ENCODE assay signal across 8 cellular contexts in genomic region chr13:99895428-99895998, GRCh38.
A peak's percentile ranks its signal among the peaks of the same experiment; 100 is the strongest.
DNase-seq lines count a peak whose midpoint lies in the region; ATAC-seq lines count a peak whose summit lies in the region.

No MANE protein-coding gene starts in this region.

- H3K9me3 Mint-ChIP-seq in T-helper 1 cell treated with Interleukin-12 subunit alpha and Interleukin-12 subunit beta and Interleukin-4 antibody, amounts not matched to agents 30 μg/mL and 1 μg/mL, for 36 hours = no peaks in the 10 kb centered on the region
- H3K9me3 Mint-ChIP-seq in stimulated activated naive CD8-positive, alpha-beta T cell treated with anti-CD3 and anti-CD28 coated beads, Interleukin-15, amount 100 ng/mL, for 72 hours = no peaks in the 10 kb centered on the region

- H3K27ac Mint-ChIP-seq in T-helper 1 cell treated with Interleukin-12 subunit alpha and Interleukin-12 subunit beta and Interleukin-4 antibody, amounts not matched to agents 30 μg/mL and 1 μg/mL, for 36 hours = no peak overlapping the region
- H3K27ac Mint-ChIP-seq in stimulated activated naive CD8-positive, alpha-beta T cell treated with anti-CD3 and anti-CD28 coated beads, Interleukin-15, amount 100 ng/mL, for 72 hours = no peak overlapping the region

- ATAC-seq in left lobe of liver = peak; percentile 43
- no peak for ATAC-seq in stimulated activated naive CD8-positive, alpha-beta T cell treated with anti-CD3 and anti-CD28 coated beads, Interleukin-15, amount 100 ng/mL, for 72 hours
- no peak for ATAC-seq in HG02588 (IDR thresholded peaks at IDR 0.05; ENCODE audit: unreplicated experiment)

- H3K4me1 ChIP-seq in adipocyte (ENCODE audit: control insufficient read depth, insufficient read depth, low read length) = peaks cover 3% of the 10 kb centered on the region

- no peaks in the 10 kb centered on the region for H3K36me3 Mint-ChIP-seq in T-helper 1 cell treated with Interleukin-12 subunit alpha and Interleukin-12 subunit beta and Interleukin-4 antibody, amounts not matched to agents 30 μg/mL and 1 μg/mL, for 36 hours (ENCODE audit: low read depth)

- no peaks in the 10 kb centered on the region for H3K36me3 ChIP-seq in adipocyte (ENCODE audit: control insufficient read depth, insufficient read depth, low read length, severe bottlenecking)

- peaks cover 3% of the 10 kb centered on the region for H3K9me3 ChIP-seq in adipocyte (ENCODE audit: control insufficient read depth, low read length)

- H3K4me3 ChIP-seq in adipocyte (ENCODE audit: low read length) = peak overlapping the region; percentile 71

- H3K4me1 Mint-ChIP-seq in T-helper 1 cell treated with Interleukin-12 subunit alpha and Interleukin-12 subunit beta and Interleukin-4 antibody, amounts not matched to agents 30 μg/mL and 1 μg/mL, for 36 hours (ENCODE audit: low read depth) = peaks cover 17% of the 10 kb centered on the region
- H3K4me1 Mint-ChIP-seq in stimulated activated naive CD8-positive, alpha-beta T cell treated with anti-CD3 and anti-CD28 coated beads, Interleukin-15, amount 100 ng/mL, for 72 hours = peaks cover 23% of the 10 kb centered on the region

- no peak for DNase-seq in T-helper 1 cell
- DNase-seq in adipocyte (ENCODE audit: low read depth) = no peak
- no peak for DNase-seq in left lobe of liver (ENCODE audit: low spot score)
- no peak for DNase-seq in stimulated activated naive CD8-positive, alpha-beta T cell treated with anti-CD3 and anti-CD28 coated beads, Interleukin-15, amount 100 ng/mL, for 72 hours
- no peak for DNase-seq in medulla oblongata (ENCODE audit: extremely low spot score)
- no peak for DNase-seq in KBM-7

- no peak overlapping the region for H3K9ac ChIP-seq in adipocyte (ENCODE audit: low read length)

- peak overlapping the region; percentile 68 for H3K4me3 Mint-ChIP-seq in T-helper 1 cell treated with Interleukin-12 subunit alpha and Interleukin-12 subunit beta and Interleukin-4 antibody, amounts not matched to agents 30 μg/mL and 1 μg/mL, for 36 hours
- H3K4me3 Mint-ChIP-seq in stimulated activated naive CD8-positive, alpha-beta T cell treated with anti-CD3 and anti-CD28 coated beads, Interleukin-15, amount 100 ng/mL, for 72 hours = peak overlapping the region; percentile 76 to 84

- H3K27me3 Mint-ChIP-seq in T-helper 1 cell treated with Interleukin-12 subunit alpha and Interleukin-12 subunit beta and Interleukin-4 antibody, amounts not matched to agents 30 μg/mL and 1 μg/mL, for 36 hours (ENCODE audit: low read depth) = peaks cover 75% of the 10 kb centered on the region
- H3K27me3 Mint-ChIP-seq in stimulated activated naive CD8-positive, alpha-beta T cell treated with anti-CD3 and anti-CD28 coated beads, Interleukin-15, amount 100 ng/mL, for 72 hours = peaks cover 63% of the 10 kb centered on the region

- peaks cover 72% of the 10 kb centered on the region for H3K27me3 ChIP-seq in adipocyte (replicated peaks; ENCODE audit: control insufficient read depth, insufficient read depth, low read length)

- in situ Hi-C loops in KBM-7 (cut with MboI; ENCODE audit: low pct_unique_long_range_greater_than_20kb, low sequenced_read_pairs) = loop anchor here (25.0 kb wide), 1 partner anchor 642 kb away; no protein-coding TSS in a partner anchor
